9 cellular contexts compared by ENCODE assay signal in genomic region chr17:78257810-78258322, GRCh38. TPM values are rescaled to one million over a fixed set of nuclear protein-coding genes. Genes with fewer than 3 reads are reported as not detected.
DNase-seq lines count a peak whose midpoint lies in the region; ATAC-seq and TF ChIP-seq lines count a peak whose summit lies in the region.
"Had no signal": no experiment of that assay in that cellular context is flagged by ENCODE, and none has a peak within 500 bp of the region (broad histone marks: within the 10 kb centered on the region; RNA-seq: fewer than 3 reads in every experiment).

No MANE protein-coding gene starts in this region.

- peaks cover 8% of the 10 kb centered on the region for H3K4me1 ChIP-seq in right cardiac atrium (ENCODE audit: control insufficient read depth, insufficient read depth, low read length)
- no peaks in the 10 kb centered on the region for H3K4me1 ChIP-seq in stomach smooth muscle (ENCODE audit: control insufficient read depth, insufficient read depth, low read length)

- peak; percentile 71 for DNase-seq in activated effector memory CD4-positive, alpha-beta T cell treated with anti-CD3 and anti-CD28 coated beads, Interleukin-2, amount 50 U/mL, for 16 hours
- no peak for DNase-seq in activated effector memory CD4-positive, alpha-beta T cell treated with Interleukin-2 at 50 U/mL for 16 hours
- DNase-seq in WTC11 (ENCODE audit: low spot score) (no peak), right cardiac atrium (peak; percentile 51 to 78 (median 72)), COLO668 (lab: John Stamatoyannopoulos, UW; ENCODE audit: unreplicated experiment) (no peak), globus pallidus (ENCODE audit: low spot score) (no peak)

- intact Hi-C loops in right cardiac atrium (cut with DNase I): loop anchor here in 1 of 4 donors (10.0 kb wide), 1 partner anchor 167 kb away; no protein-coding TSS in a partner anchor

- no peaks in the 10 kb centered on the region for H3K36me3 ChIP-seq in stomach smooth muscle (ENCODE audit: control insufficient read depth in 2 of 2, insufficient read depth in 2 of 2, low read length in 2 of 2)

- ATAC-seq in WTC11 (no peak), right cardiac atrium (peak in 1 of 2 donors; percentile 29), HG02970 (IDR thresholded peaks at IDR 0.05; ENCODE audit: low FRiP score, unreplicated experiment) (no peak)

- H3K27me3 ChIP-seq in right cardiac atrium (ENCODE audit: control insufficient read depth, insufficient read depth) (no peaks in the 10 kb centered on the region), stomach smooth muscle (ENCODE audit: control insufficient read depth in 1 of 2, insufficient read depth in 2 of 2, low read length in 2 of 2) (peaks cover 0 to 3% of the 10 kb centered on the region in 2 donors)

- peak overlapping the region; percentile 82 for H3K27ac ChIP-seq in right cardiac atrium (ENCODE audit: low read length)
- peak overlapping the region; percentile 31 for H3K27ac ChIP-seq in stomach smooth muscle (ENCODE audit: low read length)

- H3K9me3 Mint-ChIP-seq in WTC11: no peaks in the 10 kb centered on the region

- TF ChIP-seq CTCF in WTC11 (IDR thresholded peaks at IDR 0.05): no peak

- no peaks in the 10 kb centered on the region for H3K36me3 Mint-ChIP-seq in WTC11

- WGBS in right cardiac atrium: 50% methylated on average over 16 of the region's 16 CpGs

- CTCF ChIA-PET in WTC11 (lab: Charles Lee): interaction anchor here (4.1 kb wide), 1 partner anchor 103 kb away, joined by 17 read pairs; no protein-coding TSS in a partner anchor

- H3K9me3 ChIP-seq in right cardiac atrium (ENCODE audit: control insufficient read depth, low read length): no peaks in the 10 kb centered on the region
- no peaks in the 10 kb centered on the region for H3K9me3 ChIP-seq in stomach smooth muscle (ENCODE audit: control insufficient read depth in 2 of 2, low read length in 2 of 2)

- H3K9ac ChIP-seq in stomach smooth muscle (ENCODE audit: low read length in 2 of 2): no peak overlapping the region

- POLR2A ChIA-PET in WTC11 (lab: Charles Lee): interaction anchor here (0.6 kb wide), 1 partner anchor 104 kb away, joined by 4 read pairs; no protein-coding TSS in a partner anchor

- no peaks in the 10 kb centered on the region for H3K27me3 Mint-ChIP-seq in WTC11 (ENCODE audit: low read depth)

- H3K27ac Mint-ChIP-seq in WTC11: peak overlapping the region; percentile 27; the same call in 1 of the 2 replicates

- H3K4me1 Mint-ChIP-seq in WTC11: peaks cover 17% of the 10 kb centered on the region

- H3K4me3 Mint-ChIP-seq in WTC11: no peak overlapping the region

- H3K4me3 ChIP-seq in right cardiac atrium (ENCODE audit: low read length) (no peak overlapping the region), stomach smooth muscle (ENCODE audit: low read length in 2 of 2) (no peak overlapping the region)

TF ChIP-seq in WTC11, 78 proteins besides CTCF, POLR2A, EP300 and RAD21:
- TF ChIP-seq ZNF121 (CRISPR knock-in tag; IDR thresholded peaks at IDR 0.05) (no peak), NFATC4 (CRISPR knock-in tag; IDR thresholded peaks at IDR 0.05) (no peak), JUN (CRISPR knock-in tag; IDR thresholded peaks at IDR 0.05) (no peak), RORB (CRISPR knock-in tag; IDR thresholded peaks at IDR 0.05) (no peak), SP1 (CRISPR knock-in tag; conservative IDR thresholded peaks at IDR 0.05) (no peak), ZBTB43 (CRISPR knock-in tag; IDR thresholded peaks at IDR 0.05) (no peak), EMX1 (CRISPR knock-in tag; IDR thresholded peaks at IDR 0.05) (no peak), ZNF263 (CRISPR knock-in tag; IDR thresholded peaks at IDR 0.05; ENCODE audit: low read depth) (no peak), NFE2L1 (CRISPR knock-in tag; IDR thresholded peaks at IDR 0.05) (no peak), CDX4 (CRISPR knock-in tag; IDR thresholded peaks at IDR 0.05; ENCODE audit: borderline replicate concordance) (no peak), RELA (CRISPR knock-in tag; IDR thresholded peaks at IDR 0.05; ENCODE audit: borderline replicate concordance) (no peak)
- TF ChIP-seq, protein P1, sequence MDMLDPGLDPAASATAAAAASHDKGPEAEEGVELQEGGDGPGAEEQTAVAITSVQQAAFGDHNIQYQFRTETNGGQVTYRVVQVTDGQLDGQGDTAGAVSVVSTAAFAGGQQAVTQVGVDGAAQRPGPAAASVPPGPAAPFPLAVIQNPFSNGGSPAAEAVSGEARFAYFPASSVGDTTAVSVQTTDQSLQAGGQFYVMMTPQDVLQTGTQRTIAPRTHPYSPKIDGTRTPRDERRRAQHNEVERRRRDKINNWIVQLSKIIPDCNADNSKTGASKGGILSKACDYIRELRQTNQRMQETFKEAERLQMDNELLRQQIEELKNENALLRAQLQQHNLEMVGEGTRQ (CRISPR knock-in tag; IDR thresholded peaks at IDR 0.05): no peak

RNA-seq across cellular contexts. Expression of gene TMEM235, which starts 26.4 kb away (rescaled TPM):
- 0.24 to 0.41 TPM (median 0.27 TPM) in 3 replicates for total RNA-seq in WTC11 (2021)
- not detected for total RNA-seq in right cardiac atrium
- polyA plus RNA-seq in right cardiac atrium: not detected
- polyA plus RNA-seq: BJ had no signal

RNA-seq across cellular contexts. Expression of gene BIRC5, which starts 43.8 kb away (rescaled TPM):
- total RNA-seq in WTC11 (2021) (115 to 117 TPM (median 117 TPM) in 3 replicates), right cardiac atrium (1 to 10 TPM in 2 of 4 donors, under 1 TPM in 1, not detected in 1; 0.17 to 1.3 (median 1.1) TPM)
- polyA plus RNA-seq in right cardiac atrium: 0.29 TPM

Comparison
In these comparisons a context has a peak if more than half of its experiments do, and no peak if none do; other contexts are left out.
1. DNase-seq: peak in activated effector memory CD4-positive, alpha-beta T cell treated with anti-CD3 and anti-CD28 coated beads, Interleukin-2, amount 50 U/mL, for 16 hours (single experiment) and right cardiac atrium (3 of 3); none in activated effector memory CD4-positive, alpha-beta T cell treated with Interleukin-2 at 50 U/mL for 16 hours (single experiment), WTC11 (single experiment), COLO668 (single experiment) and globus pallidus (single experiment).
2. RNA of gene BIRC5, which starts 43.8 kb away (total RNA-seq): 115 to 117 TPM in WTC11; 0.17 to 1.3 TPM in right cardiac atrium; every median in the first group is over 10 times any median in the second.